In genomic region chr7:87926581-87927461, GRCh38 we compare ENCODE assay signal across 9 cellular contexts. TPM values are rescaled to one million over a fixed set of nuclear protein-coding genes. Genes with fewer than 3 reads are reported as not detected.
DNase-seq lines count a peak whose midpoint lies in the region; ATAC-seq and TF ChIP-seq lines count a peak whose summit lies in the region.
"Had no signal": no experiment of that assay in that cellular context is flagged by ENCODE, and none has a peak within 500 bp of the region (broad histone marks: within the 10 kb centered on the region; RNA-seq: fewer than 3 reads in every experiment).

No MANE protein-coding gene starts in this region.

- TF ChIP-seq CTCF in GM12874 (IDR thresholded peaks at IDR 0.05; ENCODE audit: insufficient read depth, low read depth, low read length): peak; percentile 43

- peak; percentile 97 for ATAC-seq in GM21390 (IDR thresholded peaks at IDR 0.05; ENCODE audit: unreplicated experiment)
- peak; percentile 95 for ATAC-seq in HG03521 (IDR thresholded peaks at IDR 0.05; ENCODE audit: unreplicated experiment)
- peak; percentile 76 for ATAC-seq in activated T-helper 17 cell treated with anti-CD3 and anti-CD28 coated beads, Interleukin-2, amount 50 U/mL, for 72 hours (replicated peaks)

- H3K27me3 Mint-ChIP-seq in activated T-helper 17 cell treated with anti-CD3 and anti-CD28 coated beads, Interleukin-2, amount 50 U/mL, for 72 hours: peaks cover 3% of the 10 kb centered on the region

- H3K4me1 Mint-ChIP-seq in activated T-helper 17 cell treated with anti-CD3 and anti-CD28 coated beads, Interleukin-2, amount 50 U/mL, for 72 hours: no peaks in the 10 kb centered on the region

- H3K27ac Mint-ChIP-seq in activated T-helper 17 cell treated with anti-CD3 and anti-CD28 coated beads, Interleukin-2, amount 50 U/mL, for 72 hours: no peak overlapping the region
- H3K27ac Mint-ChIP-seq: stimulated activated naive CD8-positive, alpha-beta T cell treated with anti-CD3 and anti-CD28 coated beads, Interleukin-15, Interleukin-2, amounts not matched to agents 100 ng/mL and 50 ng/mL, for 24 hours had no signal

- no peak overlapping the region for H3K4me3 Mint-ChIP-seq in activated T-helper 17 cell treated with anti-CD3 and anti-CD28 coated beads, Interleukin-2, amount 50 U/mL, for 72 hours
- H3K4me3 Mint-ChIP-seq: stimulated activated naive CD8-positive, alpha-beta T cell treated with anti-CD3 and anti-CD28 coated beads, Interleukin-15, Interleukin-2, amounts not matched to agents 100 ng/mL and 50 ng/mL, for 24 hours had no signal

- no peaks in the 10 kb centered on the region for H3K36me3 Mint-ChIP-seq in activated T-helper 17 cell treated with anti-CD3 and anti-CD28 coated beads, Interleukin-2, amount 50 U/mL, for 72 hours (ENCODE audit: low read depth)

- peak; percentile 97 for DNase-seq in smooth muscle cell of the brain vasculature (ENCODE audit: low read depth, low spot score)
- DNase-seq in AG08395 (ENCODE audit: low spot score): no peak
- no peak for DNase-seq in mesenteric fat pad (ENCODE audit: low spot score)
- DNase-seq in dermis blood vessel endothelial cell: no peak

- no peaks in the 10 kb centered on the region for H3K9me3 Mint-ChIP-seq in activated T-helper 17 cell treated with anti-CD3 and anti-CD28 coated beads, Interleukin-2, amount 50 U/mL, for 72 hours
- H3K9me3 Mint-ChIP-seq: stimulated activated naive CD8-positive, alpha-beta T cell treated with anti-CD3 and anti-CD28 coated beads, Interleukin-15, Interleukin-2, amounts not matched to agents 100 ng/mL and 50 ng/mL, for 24 hours had no signal

RNA-seq across cellular contexts. Expression of gene ADAM22, which starts 7.2 kb away (rescaled TPM):
- under 1 TPM; 0.32 to 0.82 TPM for total RNA-seq in activated T-helper 17 cell treated with anti-CD3 and anti-CD28 coated beads, Interleukin-2, amount 50 U/mL, for 72 hours
- 2.3 TPM for total RNA-seq in mesenteric fat pad
- total RNA-seq in dermis blood vessel endothelial cell: 1.1 and 2.0 TPM in 2 replicates

RNA-seq across cellular contexts. Expression of gene DBF4, which starts 50.5 kb away (rescaled TPM):
- 10 to 100 TPM; 50.8 to 76.4 TPM for total RNA-seq in activated T-helper 17 cell treated with anti-CD3 and anti-CD28 coated beads, Interleukin-2, amount 50 U/mL, for 72 hours
- 9.2 TPM for total RNA-seq in mesenteric fat pad
- 13.8 and 28.6 TPM in 2 replicates for total RNA-seq in dermis blood vessel endothelial cell

RNA-seq across cellular contexts. Expression of gene SLC25A40, which starts 50.7 kb away (rescaled TPM):
- total RNA-seq in activated T-helper 17 cell treated with anti-CD3 and anti-CD28 coated beads, Interleukin-2, amount 50 U/mL, for 72 hours: 10 to 100 TPM; 45.1 to 47.1 TPM
- total RNA-seq in mesenteric fat pad: 13.2 TPM
- total RNA-seq in dermis blood vessel endothelial cell: 7.5 and 12.7 TPM in 2 replicates
